In genomic region chr16:85139888-85140339, GRCh38 we compare ENCODE assay signal across 1 cellular context.
TF ChIP-seq lines count a peak whose summit lies in the region.

No MANE protein-coding gene starts in this region.

TF ChIP-seq in HepG2, 621 proteins besides CTCF, POLR2A, EP300 and RAD21 (continued from another document and continues in another):
- TF ChIP-seq MXD3 (CRISPR knock-in tag; IDR thresholded peaks at IDR 0.05), result no peak
- no peak for TF ChIP-seq ZNF678 (CRISPR knock-in tag; IDR thresholded peaks at IDR 0.05)
- TF ChIP-seq, protein P1, sequence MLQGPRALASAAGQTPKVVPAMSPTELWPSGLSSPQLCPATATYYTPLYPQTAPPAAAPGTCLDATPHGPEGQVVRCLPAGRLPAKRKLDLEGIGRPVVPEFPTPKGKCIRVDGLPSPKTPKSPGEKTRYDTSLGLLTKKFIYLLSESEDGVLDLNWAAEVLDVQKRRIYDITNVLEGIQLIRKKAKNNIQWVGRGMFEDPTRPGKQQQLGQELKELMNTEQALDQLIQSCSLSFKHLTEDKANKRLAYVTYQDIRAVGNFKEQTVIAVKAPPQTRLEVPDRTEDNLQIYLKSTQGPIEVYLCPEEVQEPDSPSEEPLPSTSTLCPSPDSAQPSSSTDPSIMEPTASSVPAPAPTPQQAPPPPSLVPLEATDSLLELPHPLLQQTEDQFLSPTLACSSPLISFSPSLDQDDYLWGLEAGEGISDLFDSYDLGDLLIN (CRISPR knock-in tag; IDR thresholded peaks at IDR 0.05; ENCODE audit: borderline replicate concordance), result no peak
- no peak for TF ChIP-seq ATF7-NPFF (CRISPR knock-in tag; IDR thresholded peaks at IDR 0.05; ENCODE audit: low read depth)
- peak; percentile 87 for TF ChIP-seq KDM6A (CRISPR knock-in tag; IDR thresholded peaks at IDR 0.05; ENCODE audit: low read depth)
- no peak for TF ChIP-seq ATAD3A (CRISPR knock-in tag; IDR thresholded peaks at IDR 0.05)
- 0 out of 2 replicates have a peak, but pooled peaks have one; percentile 27 for TF ChIP-seq ARNT2 (CRISPR knock-in tag; IDR thresholded peaks at IDR 0.05; ENCODE audit: low read depth)
- TF ChIP-seq ZNF687 (CRISPR knock-in tag; IDR thresholded peaks at IDR 0.05), result peak; percentile 50; the same call in 1 of the 2 replicates
- 0 out of 2 replicates have a peak, but pooled peaks have one; percentile 63 for TF ChIP-seq CBX5 (CRISPR knock-in tag; IDR thresholded peaks at IDR 0.05; ENCODE audit: borderline replicate concordance)
- no peak; the same call in 1 of the 2 replicates for TF ChIP-seq ETV5 (CRISPR knock-in tag; IDR thresholded peaks at IDR 0.05; ENCODE audit: borderline replicate concordance)
- TF ChIP-seq FOXK1 (CRISPR knock-in tag; IDR thresholded peaks at IDR 0.05; ENCODE audit: borderline replicate concordance, low read depth), result no peak
- TF ChIP-seq TSC22D2 (CRISPR knock-in tag; IDR thresholded peaks at IDR 0.05; ENCODE audit: borderline replicate concordance), result no peak
- peak; percentile 20; the same call in 1 of the 2 replicates for TF ChIP-seq ZNF609 (CRISPR knock-in tag; IDR thresholded peaks at IDR 0.05; ENCODE audit: borderline replicate concordance)
- TF ChIP-seq ZNF614 (CRISPR knock-in tag; IDR thresholded peaks at IDR 0.05; ENCODE audit: borderline replicate concordance), result no peak; the same call in 1 of the 2 replicates
- TF ChIP-seq MTA1 (CRISPR knock-in tag; IDR thresholded peaks at IDR 0.05; ENCODE audit: borderline replicate concordance), result peak; percentile 80; the same call in 1 of the 2 replicates
- TF ChIP-seq POGZ (CRISPR knock-in tag; IDR thresholded peaks at IDR 0.05), result no peak
- TF ChIP-seq HDAC1 (CRISPR knock-in tag; IDR thresholded peaks at IDR 0.05), result peak; percentile 58
- TF ChIP-seq BCLAF1 (IDR thresholded peaks at IDR 0.05), result no peak
- TF ChIP-seq, protein P2, sequence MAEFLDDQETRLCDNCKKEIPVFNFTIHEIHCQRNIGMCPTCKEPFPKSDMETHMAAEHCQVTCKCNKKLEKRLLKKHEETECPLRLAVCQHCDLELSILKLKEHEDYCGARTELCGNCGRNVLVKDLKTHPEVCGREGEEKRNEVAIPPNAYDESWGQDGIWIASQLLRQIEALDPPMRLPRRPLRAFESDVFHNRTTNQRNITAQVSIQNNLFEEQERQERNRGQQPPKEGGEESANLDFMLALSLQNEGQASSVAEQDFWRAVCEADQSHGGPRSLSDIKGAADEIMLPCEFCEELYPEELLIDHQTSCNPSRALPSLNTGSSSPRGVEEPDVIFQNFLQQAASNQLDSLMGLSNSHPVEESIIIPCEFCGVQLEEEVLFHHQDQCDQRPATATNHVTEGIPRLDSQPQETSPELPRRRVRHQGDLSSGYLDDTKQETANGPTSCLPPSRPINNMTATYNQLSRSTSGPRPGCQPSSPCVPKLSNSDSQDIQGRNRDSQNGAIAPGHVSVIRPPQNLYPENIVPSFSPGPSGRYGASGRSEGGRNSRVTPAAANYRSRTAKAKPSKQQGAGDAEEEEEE (CRISPR knock-in tag; IDR thresholded peaks at IDR 0.05; ENCODE audit: borderline replicate concordance), result no peak
- no peak for TF ChIP-seq ZNF83 (CRISPR knock-in tag; IDR thresholded peaks at IDR 0.05; ENCODE audit: borderline replicate concordance)
- TF ChIP-seq ZBTB1 (CRISPR knock-in tag; IDR thresholded peaks at IDR 0.05; ENCODE audit: borderline replicate concordance), result no peak
- no peak for TF ChIP-seq REL (CRISPR knock-in tag; conservative IDR thresholded peaks at IDR 0.05)
- no peak for TF ChIP-seq NFYB (CRISPR knock-in tag; IDR thresholded peaks at IDR 0.05)
- no peak for TF ChIP-seq ZUFSP (CRISPR knock-in tag; IDR thresholded peaks at IDR 0.05; ENCODE audit: borderline replicate concordance)
- TF ChIP-seq ZBTB8A (CRISPR knock-in tag; IDR thresholded peaks at IDR 0.05; ENCODE audit: borderline replicate concordance, low read depth), result no peak
- peak; percentile 54 for TF ChIP-seq NR2C2 (CRISPR knock-in tag; IDR thresholded peaks at IDR 0.05; ENCODE audit: borderline replicate concordance)
- no peak for TF ChIP-seq NR1H2 (CRISPR knock-in tag; IDR thresholded peaks at IDR 0.05; ENCODE audit: borderline replicate concordance, low read depth)
- TF ChIP-seq SOX13 (IDR thresholded peaks at IDR 0.05), result no peak
- peak in 1 of 2 experiments; percentile 53; a peak in 1 of 4 replicates for TF ChIP-seq SOX13 (CRISPR knock-in tag; conservative IDR thresholded peaks at IDR 0.05 in 1 of 2, IDR thresholded peaks at IDR 0.05 in 1 of 2)
- TF ChIP-seq THAP9 (CRISPR knock-in tag; IDR thresholded peaks at IDR 0.05; ENCODE audit: borderline replicate concordance), result no peak
- TF ChIP-seq KDM2A (CRISPR knock-in tag; IDR thresholded peaks at IDR 0.05; ENCODE audit: borderline replicate concordance, low read depth), result no peak
- peak; percentile 51; the same call in 1 of the 2 replicates for TF ChIP-seq ZFY (CRISPR knock-in tag; IDR thresholded peaks at IDR 0.05)
- TF ChIP-seq, protein P3, sequence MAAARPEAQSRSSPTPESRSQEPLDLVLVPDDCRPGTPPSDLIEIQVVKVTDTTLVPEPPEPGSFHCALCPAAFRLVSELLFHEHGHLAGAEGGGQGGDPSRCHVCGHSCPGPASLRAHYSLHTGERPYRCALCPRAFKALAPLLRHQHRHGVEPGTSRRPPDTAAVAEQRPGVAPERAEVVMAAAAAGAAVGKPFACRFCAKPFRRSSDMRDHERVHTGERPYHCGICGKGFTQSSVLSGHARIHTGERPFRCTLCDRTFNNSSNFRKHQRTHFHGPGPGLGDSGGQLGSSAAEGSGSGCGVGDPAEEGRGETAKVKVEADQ (CRISPR knock-in tag; IDR thresholded peaks at IDR 0.05; ENCODE audit: borderline replicate concordance), result no peak
- TF ChIP-seq BCL6 (CRISPR knock-in tag; IDR thresholded peaks at IDR 0.05), result peak; percentile 28; the same call in 1 of the 2 replicates
- no peak for TF ChIP-seq RARG (CRISPR knock-in tag; IDR thresholded peaks at IDR 0.05; ENCODE audit: low read depth)
- TF ChIP-seq HIVEP1 (CRISPR knock-in tag; IDR thresholded peaks at IDR 0.05), result 0 out of 2 replicates have a peak, but pooled peaks have one; percentile 23
